21 cellular contexts compared by ENCODE assay signal in genomic region chr4:119116021-119116420, GRCh38. TPM values are rescaled to one million over a fixed set of nuclear protein-coding genes. Genes with fewer than 3 reads are reported as not detected.
DNase-seq lines count a peak whose midpoint lies in the region; ATAC-seq, FAIRE-seq and TF ChIP-seq lines count a peak whose summit lies in the region.
"Had no signal": no experiment of that assay in that cellular context is flagged by ENCODE, and none has a peak within 500 bp of the region (broad histone marks: within the 10 kb centered on the region; RNA-seq: fewer than 3 reads in every experiment).

No MANE protein-coding gene starts in this region.

- WGBS in SK-N-SH (ENCODE audit: low lambda C conversion rate) = 99% methylated on average over 4 of the region's 4 CpGs
- WGBS in smooth muscle cell (ENCODE audit: low lambda C conversion rate) = 81% methylated on average over 4 of the region's 4 CpGs

- H3K9me2 ChIP-seq in SK-N-SH (no peaks in the 10 kb centered on the region), Karpas-422 (replicated peaks; ENCODE audit: insufficient read depth, low read length) (no peaks in the 10 kb centered on the region)

- H3K79me2 ChIP-seq in SK-N-SH (ENCODE audit: insufficient read depth) = no peaks in the 10 kb centered on the region
- H3K79me2 ChIP-seq in Karpas-422 (ENCODE audit: low read length) = no peaks in the 10 kb centered on the region
- no peaks in the 10 kb centered on the region for H3K79me2 ChIP-seq in astrocyte (ENCODE audit: insufficient read depth, low read length)
- H3K79me2 ChIP-seq in smooth muscle cell (ENCODE audit: low read depth) = no peaks in the 10 kb centered on the region

- H4K20me1 ChIP-seq in SK-N-SH (ENCODE audit: insufficient read depth) (no peaks in the 10 kb centered on the region), Karpas-422 (ENCODE audit: insufficient read depth, low read depth, low read length) (no peaks in the 10 kb centered on the region), astrocyte (ENCODE audit: insufficient read depth, low read length) (no peaks in the 10 kb centered on the region), smooth muscle cell (ENCODE audit: low read depth) (no peaks in the 10 kb centered on the region)
- H4K20me1 ChIP-seq: BLaER1 had no signal

- H3K27ac ChIP-seq in SK-N-SH (ENCODE audit: low read depth in 2 of 2, low read length in 1 of 2) (no peak overlapping the region), Karpas-422 (ENCODE audit: low read length) (no peak overlapping the region), astrocyte (ENCODE audit: low read depth, low read length) (no peak overlapping the region), smooth muscle cell (ENCODE audit: low read depth) (no peak overlapping the region), foreskin keratinocyte (no peak overlapping the region)
- H3K27ac ChIP-seq: 22Rv1, BLaER1 had no signal

- no peak for ATAC-seq in SK-N-SH treated with all-trans-retinoic acid at 6 μM for 48 hours
- ATAC-seq in foreskin keratinocyte = no peak
- ATAC-seq: A549 had no signal

- no peak for TF ChIP-seq CTCF in SK-N-SH (IDR thresholded peaks at IDR 0.05)
- no peak for TF ChIP-seq CTCF in astrocyte (IDR thresholded peaks at IDR 0.05; ENCODE audit: insufficient read depth, low read depth, low read length)
- no peak for TF ChIP-seq CTCF in smooth muscle cell (IDR thresholded peaks at IDR 0.05; ENCODE audit: borderline replicate concordance, insufficient read depth, poor library complexity, severe bottlenecking)
- no peak for TF ChIP-seq CTCF in foreskin keratinocyte (conservative IDR thresholded peaks at IDR 0.05)

- no peak for TF ChIP-seq RAD21 in SK-N-SH (IDR thresholded peaks at IDR 0.05; ENCODE audit: low read length)

- H3K4me1 ChIP-seq in SK-N-SH (ENCODE audit: control insufficient read depth in 1 of 2, insufficient read depth in 2 of 2, low read depth in 1 of 2, low read length in 1 of 2) = peaks cover 0 to 8% of the 10 kb centered on the region in 2 experiments; a peak in 1 of 4 replicates
- H3K4me1 ChIP-seq in Karpas-422 (ENCODE audit: low read length) = no peaks in the 10 kb centered on the region
- peaks cover 11% of the 10 kb centered on the region for H3K4me1 ChIP-seq in astrocyte (ENCODE audit: insufficient read depth, low read length)
- no peaks in the 10 kb centered on the region for H3K4me1 ChIP-seq in smooth muscle cell (ENCODE audit: low read depth)
- H3K4me1 ChIP-seq in foreskin keratinocyte = peaks cover 18% of the 10 kb centered on the region
- H3K4me1 ChIP-seq: BLaER1, HAP-1 had no signal

- POLR2A ChIA-PET in SK-N-SH (lab: Yijun Ruan, JAX) = no interaction called here

- no peak overlapping the region for H3K27ac Mint-ChIP-seq in astrocyte (ENCODE audit: unreplicated experiment)
- H3K27ac Mint-ChIP-seq: CD14-positive monocyte; CD4-positive, alpha-beta memory T cell had no signal

- H3K27me3 ChIP-seq in SK-N-SH (ENCODE audit: insufficient read depth) (no peaks in the 10 kb centered on the region), Karpas-422 (ENCODE audit: low read length) (no peaks in the 10 kb centered on the region), astrocyte (ENCODE audit: insufficient read depth, low read length) (no peaks in the 10 kb centered on the region), smooth muscle cell (ENCODE audit: low read depth) (no peaks in the 10 kb centered on the region), foreskin keratinocyte (no peaks in the 10 kb centered on the region)
- H3K27me3 ChIP-seq: BLaER1 had no signal

- H3K36me3 ChIP-seq in SK-N-SH (replicated peaks in 1 of 2; ENCODE audit: control insufficient read depth in 1 of 2, insufficient read depth in 2 of 2, low read length in 1 of 2) (no peaks in the 10 kb centered on the region), Karpas-422 (ENCODE audit: insufficient read depth, low read length) (no peaks in the 10 kb centered on the region), astrocyte (ENCODE audit: insufficient read depth, low read length) (no peaks in the 10 kb centered on the region), smooth muscle cell (ENCODE audit: low read depth) (no peaks in the 10 kb centered on the region)
- H3K36me3 ChIP-seq: BLaER1, HAP-1 had no signal

- H3F3A ChIP-seq in SK-N-SH (replicated peaks; ENCODE audit: insufficient read depth) = peaks cover 19% of the 10 kb centered on the region
- H3F3A ChIP-seq in smooth muscle cell (ENCODE audit: low read depth) = peaks cover 5% of the 10 kb centered on the region

- H3K4me3 Mint-ChIP-seq in astrocyte (ENCODE audit: unreplicated experiment) = no peak overlapping the region
- H3K4me3 Mint-ChIP-seq: CD14-positive monocyte; CD4-positive, alpha-beta memory T cell had no signal

- 0 out of 2 replicates have a peak overlapping the region, but pooled peaks have one; percentile 63 for H2AFZ ChIP-seq in SK-N-SH (ENCODE audit: low read depth)
- no peak overlapping the region for H2AFZ ChIP-seq in Karpas-422 (ENCODE audit: low read length)
- no peak overlapping the region for H2AFZ ChIP-seq in astrocyte (ENCODE audit: low read depth, low read length)
- H2AFZ ChIP-seq in smooth muscle cell (ENCODE audit: low read depth) = peak overlapping the region; percentile 33

- H3K9me3 ChIP-seq in SK-N-SH (no peaks in the 10 kb centered on the region), Karpas-422 (ENCODE audit: low read length) (no peaks in the 10 kb centered on the region), astrocyte (ENCODE audit: insufficient read depth, low read depth, low read length) (no peaks in the 10 kb centered on the region), smooth muscle cell (replicated peaks; ENCODE audit: low read depth) (no peaks in the 10 kb centered on the region)
- H3K9me3 ChIP-seq: A549, BLaER1, HAP-1 had no signal

- no peaks in the 10 kb centered on the region for H3K36me3 Mint-ChIP-seq in astrocyte (ENCODE audit: low read depth, unreplicated experiment)
- H3K36me3 Mint-ChIP-seq: CD14-positive monocyte; CD4-positive, alpha-beta memory T cell had no signal

- peak; percentile 26 for FAIRE-seq in astrocyte (lab: Jason Lieb, UNC)
- FAIRE-seq: A549, G401.6, GM12891, GM18507 had no signal

- H3K4me2 ChIP-seq in SK-N-SH (no peak overlapping the region), Karpas-422 (ENCODE audit: low read depth, low read length, poor library complexity, severe bottlenecking) (no peak overlapping the region), astrocyte (ENCODE audit: low read length) (no peak overlapping the region), smooth muscle cell (no peak overlapping the region)
- H3K4me2 ChIP-seq: A549, BLaER1 had no signal

- H3K9me3 Mint-ChIP-seq in astrocyte (ENCODE audit: unreplicated experiment) = no peaks in the 10 kb centered on the region
- H3K9me3 Mint-ChIP-seq: CD4-positive, alpha-beta memory T cell had no signal

- no peak for TF ChIP-seq EP300 in SK-N-SH (IDR thresholded peaks at IDR 0.05; ENCODE audit: borderline replicate concordance in 1 of 2, low read depth in 1 of 2, low read length in 1 of 2)

- H3K4me3 ChIP-seq in SK-N-SH (ENCODE audit: low read depth in 2 of 2, low read length in 1 of 2) (no peak overlapping the region), Karpas-422 (ENCODE audit: low read length) (no peak overlapping the region), astrocyte (ENCODE audit: insufficient read depth, low read depth, low read length) (no peak overlapping the region), smooth muscle cell (no peak overlapping the region)
- H3K4me3 ChIP-seq: A549, BLaER1, HAP-1 had no signal

- H3K9ac ChIP-seq in SK-N-SH (no peak overlapping the region), Karpas-422 (ENCODE audit: low read length) (no peak overlapping the region), astrocyte (ENCODE audit: low read length) (no peak overlapping the region), smooth muscle cell (ENCODE audit: low read depth) (no peak overlapping the region)
- H3K9ac ChIP-seq: BLaER1 had no signal

- peaks cover 12% of the 10 kb centered on the region for H3K4me1 Mint-ChIP-seq in astrocyte (ENCODE audit: low read depth, unreplicated experiment)

- CTCF ChIA-PET in SK-N-SH (lab: Yijun Ruan, JAX) = no interaction called here

- H3K27me3 Mint-ChIP-seq in astrocyte (ENCODE audit: low read depth, unreplicated experiment) = no peaks in the 10 kb centered on the region

- DNase-seq in SK-N-SH (no peak), Karpas-422 (peak; percentile 9), astrocyte (ENCODE audit: low read depth) (no peak), smooth muscle cell (lab: John Stamatoyannopoulos, UW; ENCODE audit: unreplicated experiment) (no peak), foreskin keratinocyte (no peak), NCI-H187 (lab: John Stamatoyannopoulos, UW) (no peak)
- DNase-seq in stimulated activated CD4-positive, alpha-beta T cell treated with anti-CD3 and anti-CD28 coated beads, Interleukin-15, amount 100 ng/mL, for 24 hours = no peak
- DNase-seq: CD4-positive, alpha-beta memory T cell; DMS 273 treated with DMSO at 0.1 percent for 48 hours; DMS53 had no signal

TF ChIP-seq in SK-N-SH, 30 proteins besides CTCF, POLR2A, EP300 and RAD21 (continues in another document):
- TF ChIP-seq POLR2AphosphoS5 (IDR thresholded peaks at IDR 0.05; ENCODE audit: low read depth, low read length) (no peak), EZH2phosphoT487 (IDR thresholded peaks at IDR 0.05; ENCODE audit: borderline replicate concordance, low read depth) (no peak), FOSL2 (IDR thresholded peaks at IDR 0.05; ENCODE audit: borderline replicate concordance, low read depth) (no peak)

TF ChIP-seq in SK-N-SH treated with all-trans-retinoic acid at 6 μM for 48 hours, 23 proteins besides CTCF, POLR2A, EP300 and RAD21:
- TF ChIP-seq ZNF8 (CRISPR knock-in tag; IDR thresholded peaks at IDR 0.05) (no peak), ARNTL (CRISPR knock-in tag; IDR thresholded peaks at IDR 0.05; ENCODE audit: borderline replicate concordance, low read depth) (no peak), TCF4 (CRISPR knock-in tag; IDR thresholded peaks at IDR 0.05; ENCODE audit: borderline replicate concordance) (no peak), ZFP30 (CRISPR knock-in tag; IDR thresholded peaks at IDR 0.05) (no peak)

RNA-seq across cellular contexts. Expression of gene MYOZ2, which starts 19.6 kb away (rescaled TPM):
- polyA plus RNA-seq in SK-N-SH (2012; rRNA removed) (0.26 and 0.62 TPM in 2 replicates), smooth muscle cell (0.26 TPM in 1 of 2 replicates, not detected in the other), foreskin keratinocyte (not detected in 2 replicates)
- polyA plus RNA-seq in SK-N-SH (2012; cell fraction: cytosol; rRNA removed) = 0.68 TPM in 2 replicates
- polyA plus RNA-seq in SK-N-SH (2012; cell fraction: nucleus; rRNA removed) = 0.67 and 1.2 TPM in 2 replicates
- total RNA-seq in Karpas-422 (2014; rRNA removed; shearing (Covaris generic); ENCODE audit: low replicate concordance) = not detected in 2 replicates
- total RNA-seq in astrocyte (0.24 and 1.1 TPM in 2 replicates), smooth muscle cell (not detected in 2 replicates), foreskin keratinocyte (not detected in 2 replicates)
- total RNA-seq: CD4-positive, alpha-beta memory T cell; H4; HT-29 had no signal
- polyA plus RNA-seq: A549; CD14-positive monocyte; CD4-positive, alpha-beta memory T cell had no signal

Comparison
In these comparisons a context has a peak if more than half of its experiments do, and no peak if none do; other contexts are left out.
1. H2AFZ ChIP-seq: peak in SK-N-SH (single experiment) and smooth muscle cell (single experiment); none in Karpas-422 (single experiment) and astrocyte (single experiment).